ENCODE assay signal across 1 cellular context in genomic region chr14:75334191-75335051, GRCh38.
A peak's percentile ranks its signal among the peaks of the same experiment; 100 is the strongest.
TF ChIP-seq lines count a peak whose summit lies in the region.

No MANE protein-coding gene starts in this region.

TF ChIP-seq in HepG2, 621 proteins besides CTCF, POLR2A, EP300 and RAD21 (continued from another document):
- TF ChIP-seq ZBTB37 (CRISPR knock-in tag; IDR thresholded peaks at IDR 0.05), result no peak
- TF ChIP-seq ZNF264 (CRISPR knock-in tag; IDR thresholded peaks at IDR 0.05), result no peak
- TF ChIP-seq ZNF362 (CRISPR knock-in tag; IDR thresholded peaks at IDR 0.05; ENCODE audit: borderline replicate concordance), result no peak
- TF ChIP-seq MAFK (conservative IDR thresholded peaks at IDR 0.05 in 1 of 2, IDR thresholded peaks at IDR 0.05 in 1 of 2; ENCODE audit: low read length in 2 of 2), result peak; percentile 56 to 69
- TF ChIP-seq STAT6 (CRISPR knock-in tag; IDR thresholded peaks at IDR 0.05; ENCODE audit: borderline replicate concordance), result no peak
- no peak for TF ChIP-seq MNT (IDR thresholded peaks at IDR 0.05)
- no peak for TF ChIP-seq HNRNPH1 (optimal IDR thresholded peaks at IDR 0.05; ENCODE audit: low read depth, low read length)
- TF ChIP-seq ADNP (CRISPR knock-in tag; IDR thresholded peaks at IDR 0.05), result no peak
- no peak for TF ChIP-seq KMT2A (CRISPR knock-in tag; IDR thresholded peaks at IDR 0.05)
- no peak for TF ChIP-seq NR2F6 (IDR thresholded peaks at IDR 0.05)
- TF ChIP-seq NR2F6 (CRISPR knock-in tag; IDR thresholded peaks at IDR 0.05), result no peak
- TF ChIP-seq ZNF781 (CRISPR knock-in tag; IDR thresholded peaks at IDR 0.05; ENCODE audit: borderline replicate concordance, not compliant biosample characterization), result no peak
- TF ChIP-seq ZNF234 (CRISPR knock-in tag; conservative IDR thresholded peaks at IDR 0.05), result no peak
